Comparison of ENCODE assay signal across 19 cellular contexts in genomic region chr4:165297626-165298025, GRCh38. TPM values are rescaled to one million over a fixed set of nuclear protein-coding genes. Genes with fewer than 3 reads are reported as not detected.
DNase-seq lines count a peak whose midpoint lies in the region; ATAC-seq and TF ChIP-seq lines count a peak whose summit lies in the region.
"Had no signal": no experiment of that assay in that cellular context is flagged by ENCODE, and none has a peak within 500 bp of the region (broad histone marks: within the 10 kb centered on the region; RNA-seq: fewer than 3 reads in every experiment).

No MANE protein-coding gene starts in this region.

- H3K27ac ChIP-seq in SK-N-SH (ENCODE audit: low read depth in 2 of 2, low read length in 1 of 2), result no peak overlapping the region
- H3K27ac ChIP-seq: 22Rv1, A549, C4-2B had no signal

- no peak for ATAC-seq in SK-N-SH treated with all-trans-retinoic acid at 6 μM for 48 hours
- ATAC-seq: A549; CD8-positive, alpha-beta T cell; GM12878 had no signal

- H3K79me2 ChIP-seq in SK-N-SH (ENCODE audit: insufficient read depth), result no peaks in the 10 kb centered on the region

- CTCF ChIA-PET in SK-N-SH (lab: Yijun Ruan, JAX), result interaction anchor here (0.6 kb wide), 1 partner anchor 44 kb away, joined by 3 read pairs; no protein-coding TSS in a partner anchor

- TF ChIP-seq EP300 in SK-N-SH (IDR thresholded peaks at IDR 0.05; ENCODE audit: borderline replicate concordance in 1 of 2, low read depth in 1 of 2, low read length in 1 of 2), result no peak

- no peaks in the 10 kb centered on the region for H3F3A ChIP-seq in SK-N-SH (replicated peaks; ENCODE audit: insufficient read depth)

- H3K9me3 ChIP-seq in SK-N-SH, result no peaks in the 10 kb centered on the region
- H3K9me3 ChIP-seq: A549; BLaER1 treated with 17β-estradiol and CSF1 and Interleukin-3, amounts not matched to agents 10 nM and 100 nM; Caco-2 had no signal

- H3K9me2 ChIP-seq in SK-N-SH, result no peaks in the 10 kb centered on the region

- no peak for TF ChIP-seq RAD21 in SK-N-SH (IDR thresholded peaks at IDR 0.05; ENCODE audit: low read length)

- POLR2A ChIA-PET in SK-N-SH (lab: Yijun Ruan, JAX), result no interaction called here

- H3K4me1 ChIP-seq in SK-N-SH (ENCODE audit: control insufficient read depth in 1 of 2, insufficient read depth in 2 of 2, low read depth in 1 of 2, low read length in 1 of 2), result peaks cover 0 to 2% of the 10 kb centered on the region in 2 experiments; a peak in 2 of 4 replicates
- H3K4me1 ChIP-seq: Caco-2 had no signal

- no peak overlapping the region for H3K4me2 ChIP-seq in SK-N-SH
- H3K4me2 ChIP-seq: A549; BLaER1 treated with 17β-estradiol and CSF1 and Interleukin-3, amounts not matched to agents 10 nM and 100 nM had no signal

- H3K36me3 ChIP-seq in SK-N-SH (replicated peaks in 1 of 2; ENCODE audit: control insufficient read depth in 1 of 2, insufficient read depth in 2 of 2, low read length in 1 of 2), result peaks cover 16 to 38% of the 10 kb centered on the region in 2 experiments

- no peak overlapping the region for H3K4me3 ChIP-seq in SK-N-SH (ENCODE audit: low read depth in 2 of 2, low read length in 1 of 2)
- H3K4me3 ChIP-seq: A549; BLaER1 treated with 17β-estradiol and CSF1 and Interleukin-3, amounts not matched to agents 10 nM and 100 nM; GM12878 had no signal

- 94% methylated on average over 8 of the region's 8 CpGs for WGBS in SK-N-SH (ENCODE audit: low lambda C conversion rate)

- H3K27me3 ChIP-seq in SK-N-SH (ENCODE audit: insufficient read depth), result no peaks in the 10 kb centered on the region
- H3K27me3 ChIP-seq: BLaER1 treated with 17β-estradiol and CSF1 and Interleukin-3, amounts not matched to agents 10 nM and 100 nM had no signal

- H3K9ac ChIP-seq in SK-N-SH, result no peak overlapping the region
- H3K9ac ChIP-seq: BLaER1 treated with 17β-estradiol and CSF1 and Interleukin-3, amounts not matched to agents 10 nM and 100 nM had no signal

- no peak for DNase-seq in SK-N-SH
- peak; percentile 88 for DNase-seq in NCI-H526 treated with DMSO at 0.1 percent for 48 hours (lab: John Stamatoyannopoulos, UW)
- DNase-seq in DMS53 treated with DMSO at 0.1 percent for 48 hours (lab: John Stamatoyannopoulos, UW; ENCODE audit: unreplicated experiment), result no peak
- no peak for DNase-seq in activated CD8-positive, alpha-beta memory T cell treated with anti-CD3 and anti-CD28 coated beads, Interleukin-2, amount 50 U/mL, for 4 hours
- DNase-seq: AML-193; Caco-2; Calu3; CD4-positive, alpha-beta T cell; CD8-positive, alpha-beta T cell; DMS79; DND-41; EL; GDM1 had no signal

- no peaks in the 10 kb centered on the region for H4K20me1 ChIP-seq in SK-N-SH (ENCODE audit: insufficient read depth)

- H2AFZ ChIP-seq in SK-N-SH (ENCODE audit: low read depth), result no peak overlapping the region

- no peak for TF ChIP-seq CTCF in SK-N-SH (IDR thresholded peaks at IDR 0.05)

TF ChIP-seq in SK-N-SH, 30 proteins besides CTCF, POLR2A, EP300 and RAD21:
- no peak for TF ChIP-seq POLR2AphosphoS5 (IDR thresholded peaks at IDR 0.05; ENCODE audit: low read depth, low read length)
- TF ChIP-seq ZBTB33 (IDR thresholded peaks at IDR 0.05; ENCODE audit: borderline replicate concordance, low read depth), result no peak
- TF ChIP-seq CHD2 (IDR thresholded peaks at IDR 0.05; ENCODE audit: low read length, partially characterized antibody), result no peak
- no peak for TF ChIP-seq SMC3 (IDR thresholded peaks at IDR 0.05; ENCODE audit: low read depth, low read length)
- TF ChIP-seq GATA2 (CRISPR knock-in tag; IDR thresholded peaks at IDR 0.05), result 0 out of 2 replicates have a peak, but pooled peaks have one; percentile 10
- no peak for TF ChIP-seq RCOR1 (IDR thresholded peaks at IDR 0.05; ENCODE audit: low read length)

TF ChIP-seq in SK-N-SH treated with all-trans-retinoic acid at 6 μM for 48 hours, 23 proteins besides CTCF, POLR2A, EP300 and RAD21:
- TF ChIP-seq OSR1 (CRISPR knock-in tag; IDR thresholded peaks at IDR 0.05), result no peak
- TF ChIP-seq SNAI2 (CRISPR knock-in tag; IDR thresholded peaks at IDR 0.05), result no peak
- TF ChIP-seq TCF4 (CRISPR knock-in tag; IDR thresholded peaks at IDR 0.05; ENCODE audit: borderline replicate concordance), result no peak
- no peak for TF ChIP-seq CSRNP3 (CRISPR knock-in tag; IDR thresholded peaks at IDR 0.05)
- no peak for TF ChIP-seq ISL1 (CRISPR knock-in tag; IDR thresholded peaks at IDR 0.05)
- no peak for TF ChIP-seq POU6F1 (CRISPR knock-in tag; IDR thresholded peaks at IDR 0.05; ENCODE audit: borderline replicate concordance, low read depth)
- no peak for TF ChIP-seq ZNF565 (CRISPR knock-in tag; conservative IDR thresholded peaks at IDR 0.05; ENCODE audit: low read depth)

RNA-seq across cellular contexts. Expression of gene MSMO1, which starts 29.8 kb away (rescaled TPM):
- 13.2 and 20.2 TPM in 2 replicates for polyA plus RNA-seq in SK-N-SH (2012; rRNA removed)
- 24.2 TPM in 2 replicates for polyA plus RNA-seq in SK-N-SH (2012; cell fraction: cytosol; rRNA removed)
- polyA plus RNA-seq in SK-N-SH (2012; cell fraction: nucleus; rRNA removed), result 3.7 and 11.1 TPM in 2 replicates
